19 cellular contexts compared by ENCODE assay signal in the genomic region with DNA sequence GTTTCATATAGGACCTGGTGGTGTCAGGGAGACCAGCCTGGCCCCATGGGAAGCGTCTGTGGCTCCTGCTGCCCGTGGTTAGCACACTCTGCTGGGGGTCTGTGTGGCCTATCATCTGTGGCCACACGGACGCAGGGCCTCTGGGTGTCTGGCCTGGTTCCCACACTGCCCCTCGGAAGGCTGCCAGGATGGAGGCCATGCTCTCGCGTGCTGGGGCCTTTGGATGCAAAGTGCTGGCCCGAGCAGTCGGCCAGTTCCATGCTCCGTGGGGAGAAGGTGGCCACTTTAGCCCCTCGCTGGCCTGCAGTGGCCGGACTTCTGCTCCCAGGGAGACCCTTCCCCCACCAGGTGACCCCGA. TPM values are rescaled to one million over a fixed set of nuclear protein-coding genes. Genes with fewer than 3 reads are reported as not detected.
DNase-seq lines count a peak whose midpoint lies in the region; ATAC-seq and TF ChIP-seq lines count a peak whose summit lies in the region.
"Had no signal": no experiment of that assay in that cellular context is flagged by ENCODE, and none has a peak within 500 bp of the region (broad histone marks: within the 10 kb centered on the region; RNA-seq: fewer than 3 reads in every experiment).

No MANE protein-coding gene starts in this region.

- H3K27me3 Mint-ChIP-seq in activated CD4-positive, alpha-beta T cell treated with anti-CD3 and anti-CD28 coated beads, Interleukin-2, amount 10 ng/mL, durations not matched to agents 24 days and 14 days, result no peaks in the 10 kb centered on the region
- H3K27me3 Mint-ChIP-seq in activated T-helper 2 cell treated with anti-CD3 and anti-CD28 coated beads, Interferon-gamma antibody, Interleukin-2, Interleukin-4, amounts not matched to agents 10 μg/mL and 5 μg/mL and 100 μg/mL, durations not matched to agents 14 hours and 24 hours and 36 hours (ENCODE audit: low read depth), result no peaks in the 10 kb centered on the region

- H4K20me1 ChIP-seq in BLaER1, result peaks cover 70% of the 10 kb centered on the region

- H3K4me3 ChIP-seq in BLaER1, result no peak overlapping the region
- H3K4me3 ChIP-seq in coronary artery, result no peak overlapping the region

- H3K4me1 ChIP-seq in BLaER1, result peaks cover 60% of the 10 kb centered on the region

- no peak overlapping the region for H3K9ac ChIP-seq in BLaER1

- H3K27ac Mint-ChIP-seq in activated CD4-positive, alpha-beta T cell treated with anti-CD3 and anti-CD28 coated beads, Interleukin-2, amount 10 ng/mL, durations not matched to agents 24 days and 14 days, result peak overlapping the region; percentile 9
- no peak overlapping the region for H3K27ac Mint-ChIP-seq in activated T-helper 2 cell treated with anti-CD3 and anti-CD28 coated beads, Interferon-gamma antibody, Interleukin-2, Interleukin-4, amounts not matched to agents 10 μg/mL and 5 μg/mL and 100 μg/mL, durations not matched to agents 14 hours and 24 hours and 36 hours

- peaks cover 91% of the 10 kb centered on the region for H3K36me3 ChIP-seq in BLaER1

- no peak for DNase-seq in activated CD4-positive, alpha-beta T cell treated with anti-CD3 and anti-CD28 coated beads, Interleukin-2, amount 10 ng/mL, durations not matched to agents 24 days and 14 days
- DNase-seq in activated CD4-positive, alpha-beta T cell treated with anti-CD3 and anti-CD28 coated beads, Interleukin-2, amount 50 U/mL, for 48 hours, result no peak
- DNase-seq in coronary artery (ENCODE audit: low spot score), result peak; percentile 53
- DNase-seq in posterior vena cava (ENCODE audit: low spot score), result peak; percentile 58
- no peak for DNase-seq in NCI-H446 (lab: John Stamatoyannopoulos, UW)
- DNase-seq in activated T-helper 2 cell treated with anti-CD3 and anti-CD28 coated beads, Interferon-gamma antibody, Interleukin-2, Interleukin-4, amounts not matched to agents 10 μg/mL and 5 μg/mL and 100 μg/mL, durations not matched to agents 14 hours and 24 hours and 36 hours (ENCODE audit: low spot score), result no peak
- DNase-seq: C1 segment of cervical spinal cord; GF-D8; GOT3; MV-4-11; NCI-H1417; NCI-H1930; NCI-H2171; NCI-H446 treated with DMSO at 0.1 percent for 48 hours; NK-92 treated with Interleukin-12 subunit alpha and Interleukin-12 subunit beta, amount 100 ng/mL, for 24 hours; OCI-M1; RPMI8226 had no signal

- H3K4me1 Mint-ChIP-seq in activated CD4-positive, alpha-beta T cell treated with anti-CD3 and anti-CD28 coated beads, Interleukin-2, amount 10 ng/mL, durations not matched to agents 24 days and 14 days, result no peaks in the 10 kb centered on the region
- no peaks in the 10 kb centered on the region for H3K4me1 Mint-ChIP-seq in activated T-helper 2 cell treated with anti-CD3 and anti-CD28 coated beads, Interferon-gamma antibody, Interleukin-2, Interleukin-4, amounts not matched to agents 10 μg/mL and 5 μg/mL and 100 μg/mL, durations not matched to agents 14 hours and 24 hours and 36 hours (ENCODE audit: low read depth)

- H3K4me3 Mint-ChIP-seq in activated CD4-positive, alpha-beta T cell treated with anti-CD3 and anti-CD28 coated beads, Interleukin-2, amount 10 ng/mL, durations not matched to agents 24 days and 14 days, result no peak overlapping the region
- H3K4me3 Mint-ChIP-seq in activated T-helper 2 cell treated with anti-CD3 and anti-CD28 coated beads, Interferon-gamma antibody, Interleukin-2, Interleukin-4, amounts not matched to agents 10 μg/mL and 5 μg/mL and 100 μg/mL, durations not matched to agents 14 hours and 24 hours and 36 hours (ENCODE audit: low read depth), result no peak overlapping the region

- peaks cover 11% of the 10 kb centered on the region; the same call in 1 of the 2 replicates for H3K9me3 ChIP-seq in BLaER1

- intact Hi-C loops in activated CD4-positive, alpha-beta T cell treated with anti-CD3 and anti-CD28 coated beads, Interleukin-2, amount 10 ng/mL, durations not matched to agents 24 days and 14 days (cut with micrococcal nuclease), result no loop called here
- intact Hi-C loops in posterior vena cava (cut with DNase I), result no loop called here
- intact Hi-C loops in activated T-helper 2 cell treated with anti-CD3 and anti-CD28 coated beads, Interferon-gamma antibody, Interleukin-2, Interleukin-4, amounts not matched to agents 10 μg/mL and 5 μg/mL and 100 μg/mL, durations not matched to agents 14 hours and 24 hours and 36 hours (cut with micrococcal nuclease), result no loop called here

- H3K27ac ChIP-seq in BLaER1 (peak overlapping the region; percentile 55; the same call in 1 of the 2 replicates), coronary artery (no peak overlapping the region)

- H3K4me2 ChIP-seq in BLaER1, result peak overlapping the region; percentile 30

- no peak for TF ChIP-seq CTCF in coronary artery (IDR thresholded peaks at IDR 0.05)

- ATAC-seq in HG02973 (IDR thresholded peaks at IDR 0.05; ENCODE audit: unreplicated experiment), result no peak

- H3K9me3 Mint-ChIP-seq in activated CD4-positive, alpha-beta T cell treated with anti-CD3 and anti-CD28 coated beads, Interleukin-2, amount 10 ng/mL, durations not matched to agents 24 days and 14 days, result peaks cover 9% of the 10 kb centered on the region
- peaks cover 15% of the 10 kb centered on the region for H3K9me3 Mint-ChIP-seq in activated T-helper 2 cell treated with anti-CD3 and anti-CD28 coated beads, Interferon-gamma antibody, Interleukin-2, Interleukin-4, amounts not matched to agents 10 μg/mL and 5 μg/mL and 100 μg/mL, durations not matched to agents 14 hours and 24 hours and 36 hours

- H3K36me3 Mint-ChIP-seq in activated CD4-positive, alpha-beta T cell treated with anti-CD3 and anti-CD28 coated beads, Interleukin-2, amount 10 ng/mL, durations not matched to agents 24 days and 14 days (ENCODE audit: low read depth), result peaks cover 18% of the 10 kb centered on the region
- H3K36me3 Mint-ChIP-seq in activated T-helper 2 cell treated with anti-CD3 and anti-CD28 coated beads, Interferon-gamma antibody, Interleukin-2, Interleukin-4, amounts not matched to agents 10 μg/mL and 5 μg/mL and 100 μg/mL, durations not matched to agents 14 hours and 24 hours and 36 hours (ENCODE audit: low read depth), result peaks cover 3% of the 10 kb centered on the region

- no peaks in the 10 kb centered on the region for H3K27me3 ChIP-seq in BLaER1

RNA-seq across cellular contexts. Expression of gene LRRC3, which starts 20.8 kb away (rescaled TPM):
- total RNA-seq in activated CD4-positive, alpha-beta T cell treated with anti-CD3 and anti-CD28 coated beads, Interleukin-2, amount 10 ng/mL, durations not matched to agents 24 days and 14 days, result 2.3 and 2.4 TPM in 2 replicates
- 1 to 10 TPM; 1.5 to 1.8 TPM for total RNA-seq in posterior vena cava
- 2.2 and 2.3 TPM in 2 replicates for total RNA-seq in activated T-helper 2 cell treated with anti-CD3 and anti-CD28 coated beads, Interferon-gamma antibody, Interleukin-2, Interleukin-4, amounts not matched to agents 10 μg/mL and 5 μg/mL and 100 μg/mL, durations not matched to agents 14 hours and 24 hours and 36 hours

Comparison
In these comparisons a context has a peak if more than half of its experiments do, and no peak if none do; other contexts are left out.
1. DNase-seq: peak in coronary artery (single experiment) and posterior vena cava (single experiment); none in activated CD4-positive, alpha-beta T cell treated with anti-CD3 and anti-CD28 coated beads, Interleukin-2, amount 10 ng/mL, durations not matched to agents 24 days and 14 days (single experiment), activated CD4-positive, alpha-beta T cell treated with anti-CD3 and anti-CD28 coated beads, Interleukin-2, amount 50 U/mL, for 48 hours (0 of 2), NCI-H446 (0 of 2) and activated T-helper 2 cell treated with anti-CD3 and anti-CD28 coated beads, Interferon-gamma antibody, Interleukin-2, Interleukin-4, amounts not matched to agents 10 μg/mL and 5 μg/mL and 100 μg/mL, durations not matched to agents 14 hours and 24 hours and 36 hours (single experiment).